13 cellular contexts compared by ENCODE assay signal in the genomic region with DNA sequence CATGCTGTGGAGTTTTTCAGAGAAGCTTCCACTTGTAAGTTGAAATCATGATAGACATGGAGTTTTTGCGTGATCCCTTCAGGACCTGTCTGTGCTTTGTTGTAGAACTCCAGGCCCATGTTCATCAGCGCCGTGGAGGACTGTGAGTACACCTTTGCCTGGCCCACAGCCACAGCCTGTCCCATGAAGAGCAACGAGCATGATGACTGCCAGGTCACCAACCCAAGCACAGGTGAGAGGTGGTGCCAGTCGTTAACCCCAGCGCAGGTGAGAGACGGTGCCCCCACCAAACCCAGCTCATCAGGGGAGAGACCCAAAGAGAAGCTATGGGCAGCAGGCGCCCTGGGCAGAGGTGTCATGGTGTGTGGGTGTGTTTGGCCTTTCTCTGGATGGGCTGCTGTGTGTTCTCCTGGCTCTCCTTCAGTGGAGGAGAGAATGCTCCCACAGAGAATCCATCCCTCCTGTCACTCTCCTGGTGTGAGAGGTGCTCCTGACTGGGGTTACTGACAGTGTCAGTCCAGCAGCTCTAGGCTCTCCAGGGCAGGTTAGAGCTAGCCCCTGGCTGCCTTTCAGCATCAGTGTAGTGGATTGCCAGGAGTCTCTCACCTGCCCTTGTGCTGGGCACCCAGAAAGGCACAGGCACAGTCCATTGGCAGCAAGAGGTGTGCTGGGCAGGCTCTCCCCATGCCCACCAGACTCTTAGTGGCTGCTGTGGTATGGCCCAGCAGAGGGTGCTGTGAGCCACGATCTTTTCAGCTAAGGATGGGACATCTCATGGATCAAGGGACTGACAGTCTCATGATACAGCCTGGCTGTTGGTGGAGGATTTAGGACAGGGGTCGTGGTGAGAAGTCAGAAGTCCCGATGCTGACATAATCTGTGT. TPM values are rescaled to one million over a fixed set of nuclear protein-coding genes. Genes with fewer than 3 reads are reported as not detected.
A peak's percentile ranks its signal among the peaks of the same experiment; 100 is the strongest.
DNase-seq lines count a peak whose midpoint lies in the region; ATAC-seq and TF ChIP-seq lines count a peak whose summit lies in the region.
"Had no signal": no experiment of that assay in that cellular context is flagged by ENCODE, and none has a peak within 500 bp of the region (broad histone marks: within the 10 kb centered on the region; RNA-seq: fewer than 3 reads in every experiment).

No MANE protein-coding gene starts in this region.

- H3K27ac ChIP-seq in upper lobe of right lung: no peak overlapping the region
- H3K27ac ChIP-seq: esophagus muscularis mucosa had no signal

- peaks cover 96% of the 10 kb centered on the region for H3K36me3 ChIP-seq in upper lobe of right lung

- TF ChIP-seq CTCF in fibroblast of pulmonary artery (IDR thresholded peaks at IDR 0.05; ENCODE audit: low read length, missing control alignments): peak; percentile 32
- peak; percentile 17 for TF ChIP-seq CTCF in upper lobe of right lung (IDR thresholded peaks at IDR 0.05)

- no peaks in the 10 kb centered on the region for H3K27me3 Mint-ChIP-seq in stimulated activated naive CD8-positive, alpha-beta T cell treated with anti-CD3 and anti-CD28 coated beads, Interleukin-15, Interleukin-2, amounts not matched to agents 100 ng/mL and 50 ng/mL, for 24 hours
- H3K27me3 Mint-ChIP-seq: memory B cell had no signal

- no peaks in the 10 kb centered on the region for H3K9me3 ChIP-seq in upper lobe of right lung
- H3K9me3 ChIP-seq: Caco-2, esophagus muscularis mucosa had no signal

- H3K4me1 ChIP-seq in upper lobe of right lung: no peaks in the 10 kb centered on the region
- H3K4me1 ChIP-seq: Caco-2, esophagus muscularis mucosa had no signal

- intact Hi-C loops in upper lobe of right lung (cut with DNase I): no loop called here

- no peak overlapping the region for H3K4me3 Mint-ChIP-seq in stimulated activated naive CD8-positive, alpha-beta T cell treated with anti-CD3 and anti-CD28 coated beads, Interleukin-15, Interleukin-2, amounts not matched to agents 100 ng/mL and 50 ng/mL, for 24 hours
- H3K4me3 Mint-ChIP-seq: memory B cell had no signal

- H3K27ac Mint-ChIP-seq in stimulated activated naive CD8-positive, alpha-beta T cell treated with anti-CD3 and anti-CD28 coated beads, Interleukin-15, Interleukin-2, amounts not matched to agents 100 ng/mL and 50 ng/mL, for 24 hours: peak overlapping the region; percentile 0
- H3K27ac Mint-ChIP-seq: memory B cell had no signal

- no peaks in the 10 kb centered on the region for H3K9me3 Mint-ChIP-seq in stimulated activated naive CD8-positive, alpha-beta T cell treated with anti-CD3 and anti-CD28 coated beads, Interleukin-15, Interleukin-2, amounts not matched to agents 100 ng/mL and 50 ng/mL, for 24 hours
- H3K9me3 Mint-ChIP-seq: memory B cell had no signal

- no peak for DNase-seq in stimulated activated naive CD8-positive, alpha-beta T cell treated with anti-CD3 and anti-CD28 coated beads, Interleukin-15, Interleukin-2, amounts not matched to agents 100 U/mL and 50 U/mL, for 24 hours
- peak; percentile 9 for DNase-seq in RPMI7951 (ENCODE audit: low read depth)
- DNase-seq in fibroblast of pulmonary artery (ENCODE audit: low read depth): peak; percentile 13
- DNase-seq in upper lobe of right lung: no peak
- no peak for DNase-seq in middle frontal gyrus (ENCODE audit: extremely low spot score, low spot score)
- no peak for DNase-seq in NCI-H187 treated with DMSO at 0.1 percent for 48 hours (lab: John Stamatoyannopoulos, UW)
- DNase-seq: activated naive CD4-positive, alpha-beta T cell; NCI-H446 had no signal

- peaks cover 90% of the 10 kb centered on the region for H3K36me3 Mint-ChIP-seq in stimulated activated naive CD8-positive, alpha-beta T cell treated with anti-CD3 and anti-CD28 coated beads, Interleukin-15, Interleukin-2, amounts not matched to agents 100 ng/mL and 50 ng/mL, for 24 hours (ENCODE audit: low read depth)

- ATAC-seq in stimulated activated naive CD8-positive, alpha-beta T cell treated with anti-CD3 and anti-CD28 coated beads, Interleukin-15, Interleukin-2, amounts not matched to agents 100 U/mL and 50 U/mL, for 24 hours: no peak
- peak; percentile 8 for ATAC-seq in upper lobe of right lung
- ATAC-seq in GM18498 (IDR thresholded peaks at IDR 0.05; ENCODE audit: unreplicated experiment): no peak

- H3K4me1 Mint-ChIP-seq in stimulated activated naive CD8-positive, alpha-beta T cell treated with anti-CD3 and anti-CD28 coated beads, Interleukin-15, Interleukin-2, amounts not matched to agents 100 ng/mL and 50 ng/mL, for 24 hours (ENCODE audit: low read depth): peaks cover 36% of the 10 kb centered on the region

- H3K4me3 ChIP-seq in fibroblast of pulmonary artery (replicated peaks; ENCODE audit: low read depth, low read length) (no peak overlapping the region), upper lobe of right lung (no peak overlapping the region)
- H3K4me3 ChIP-seq: esophagus muscularis mucosa had no signal

- H3K27me3 ChIP-seq in upper lobe of right lung: no peaks in the 10 kb centered on the region
- H3K27me3 ChIP-seq: esophagus muscularis mucosa had no signal

RNA-seq across cellular contexts. Expression of a gene that starts 49.6 kb away (rescaled TPM):
- total RNA-seq in RPMI7951 (2014; rRNA removed; shearing (Covaris generic)): 0.36 and 1.3 TPM in 2 replicates
- total RNA-seq in upper lobe of right lung: 2.7 TPM

Comparison
In these comparisons a context has a peak if more than half of its experiments do, and no peak if none do; other contexts are left out.
1. DNase-seq: peak in RPMI7951 (single experiment) and fibroblast of pulmonary artery (single experiment); none in stimulated activated naive CD8-positive, alpha-beta T cell treated with anti-CD3 and anti-CD28 coated beads, Interleukin-15, Interleukin-2, amounts not matched to agents 100 U/mL and 50 U/mL, for 24 hours (single experiment), upper lobe of right lung (single experiment), middle frontal gyrus (single experiment) and NCI-H187 treated with DMSO at 0.1 percent for 48 hours (single experiment).